ENCODE assay signal across 20 cellular contexts in the genomic region with DNA sequence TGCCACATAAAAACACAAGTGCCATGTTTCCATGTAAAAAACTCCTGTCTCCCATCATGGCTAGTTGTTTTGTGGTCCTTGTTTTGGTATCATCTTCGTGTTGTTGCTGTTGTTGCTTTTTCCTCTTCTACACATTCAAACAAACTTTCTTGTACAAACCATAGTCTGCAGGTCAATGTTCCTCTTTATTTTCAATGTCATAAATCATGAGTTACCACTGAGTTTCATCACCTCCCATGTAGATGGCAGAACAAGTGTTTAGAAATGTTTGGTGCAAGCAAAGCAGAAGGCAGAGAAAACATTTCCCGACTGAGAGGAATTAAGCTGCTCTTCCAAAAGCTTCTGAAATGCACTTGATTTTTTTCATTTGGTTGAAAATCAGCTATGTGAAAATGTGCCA.
"Had no signal": no experiment of that assay in that cellular context is flagged by ENCODE, and none has a peak within 500 bp of the region (broad histone marks: within the 10 kb centered on the region; RNA-seq: fewer than 3 reads in every experiment).

No MANE protein-coding gene starts in this region.

- H3K9me3 Mint-ChIP-seq: activated naive CD4-positive, alpha-beta T cell treated with anti-CD3 and anti-CD28 coated beads, Interleukin-2, amount 50 U/mL, for 72 hours; naive thymus-derived CD8-positive, alpha-beta T cell; WTC11 had no signal

- ATAC-seq: activated CD8-positive, alpha-beta T cell treated with anti-CD3 and anti-CD28 coated beads, Interleukin-2, amount 10 ng/mL, durations not matched to agents 7 days and 5 days; activated naive CD4-positive, alpha-beta T cell treated with anti-CD3 and anti-CD28 coated beads, Interleukin-2, amount 50 U/mL, for 72 hours; body of pancreas; left lung; naive thymus-derived CD8-positive, alpha-beta T cell; WTC11 had no signal

- H3K27ac Mint-ChIP-seq: activated CD8-positive, alpha-beta T cell treated with anti-CD3 and anti-CD28 coated beads, Interleukin-2, amount 10 ng/mL, durations not matched to agents 7 days and 5 days; activated naive CD4-positive, alpha-beta T cell treated with anti-CD3 and anti-CD28 coated beads, Interleukin-2, amount 50 U/mL, for 72 hours; WTC11 had no signal

- DNase-seq: activated CD4-positive, alpha-beta T cell treated with anti-CD3 and anti-CD28 coated beads for 4 hours; activated CD8-positive, alpha-beta memory T cell treated with anti-CD3 and anti-CD28 coated beads, Interleukin-2, amount 50 U/mL, for 4 hours; activated CD8-positive, alpha-beta T cell treated with anti-CD3 and anti-CD28 coated beads, Interleukin-2, amount 10 ng/mL, durations not matched to agents 7 days and 5 days; activated effector memory CD4-positive, alpha-beta T cell treated with anti-CD3 and anti-CD28 coated beads, Interleukin-2, amount 50 U/mL, for 16 hours; activated T-cell treated with anti-CD3 and anti-CD28 coated beads, Interleukin-2, amount 50 U/mL, for 48 hours; amniotic stem cell; body of pancreas; colonic mucosa; hippocampal formation; kidney; left lung; nucleus accumbens; posterior cingulate gyrus; retina; stimulated activated CD4-positive, alpha-beta T cell treated with anti-CD3 and anti-CD28 coated beads, Interleukin-12 subunit alpha, Interleukin-12 subunit beta, amount 100 ng/mL, for 4 hours; stimulated activated CD4-positive, alpha-beta T cell treated with anti-CD3 and anti-CD28 coated beads, Interleukin-2, amount 100 ng/mL, for 24 hours had no signal

- H3K4me3 ChIP-seq: body of pancreas, colonic mucosa, left lung, thoracic aorta had no signal

- H3K9me3 ChIP-seq: body of pancreas, colonic mucosa, left lung, thoracic aorta had no signal

- H3K27me3 ChIP-seq: body of pancreas, colonic mucosa, left lung had no signal

- H3K4me1 Mint-ChIP-seq: WTC11 had no signal

- H3K4me1 ChIP-seq: body of pancreas, colonic mucosa had no signal

- H3K27me3 Mint-ChIP-seq: naive thymus-derived CD8-positive, alpha-beta T cell had no signal

- H3K4me3 Mint-ChIP-seq: activated CD8-positive, alpha-beta T cell treated with anti-CD3 and anti-CD28 coated beads, Interleukin-2, amount 10 ng/mL, durations not matched to agents 7 days and 5 days; WTC11 had no signal

- H3K27ac ChIP-seq: body of pancreas, colonic mucosa, thoracic aorta had no signal

- H3K36me3 ChIP-seq: colonic mucosa had no signal

- H3K36me3 Mint-ChIP-seq: WTC11 had no signal
